1 cellular context compared by ENCODE assay signal in the genomic region with DNA sequence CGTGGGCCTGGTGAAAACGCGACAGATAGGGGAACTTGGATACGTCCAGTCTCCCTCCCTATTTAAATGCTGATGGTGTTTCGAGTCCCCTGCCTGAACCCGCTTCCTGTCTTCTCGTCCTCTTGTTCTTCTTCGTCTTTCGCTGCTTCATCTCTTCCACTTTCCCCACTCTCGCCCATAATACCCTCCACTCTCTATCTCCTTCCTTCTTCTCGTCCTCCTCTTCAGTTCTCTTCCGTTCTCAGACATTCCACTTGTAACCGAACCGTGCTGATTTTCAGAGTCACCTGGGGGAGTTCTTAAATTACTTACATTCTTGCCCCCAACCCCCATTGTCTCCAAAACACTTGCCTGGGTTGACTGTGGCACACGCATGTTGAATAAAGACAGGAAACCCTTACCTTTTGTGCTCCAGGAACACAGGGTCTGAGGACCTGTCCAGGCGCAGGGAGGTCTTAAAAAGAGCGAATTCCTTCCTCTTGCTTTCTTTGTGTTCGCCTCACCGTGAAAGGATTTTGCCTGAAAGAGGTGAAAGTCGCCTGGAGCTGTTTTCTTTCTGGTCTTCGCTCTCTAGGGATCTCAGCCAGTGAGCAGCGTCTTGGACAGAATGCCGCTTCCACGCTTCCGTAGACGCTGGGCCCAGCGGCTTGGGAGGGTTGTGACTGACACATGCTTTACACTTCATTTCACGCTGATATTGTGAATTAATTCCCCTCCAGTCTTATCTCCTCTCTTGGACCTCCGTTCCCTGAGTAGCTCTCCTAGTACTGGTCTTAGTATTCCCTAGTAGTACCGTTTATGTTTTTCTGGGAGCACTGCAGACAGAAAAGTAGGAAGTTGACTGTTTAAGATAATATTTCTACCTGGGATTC.
TF ChIP-seq lines count a peak whose summit lies in the region.

No MANE protein-coding gene starts in this region.

TF ChIP-seq in K562, 482 proteins besides CTCF, POLR2A, EP300 and RAD21 (continued from another document and continues in another):
- TF ChIP-seq GATA2 (CRISPR knock-in tag; IDR thresholded peaks at IDR 0.05) (no peak; the same call in 1 of the 2 replicates), ARHGAP35 (IDR thresholded peaks at IDR 0.05; ENCODE audit: partially characterized antibody) (peak; percentile 86), KLF1 (tag; IDR thresholded peaks at IDR 0.05) (no peak), ZNF212 (CRISPR knock-in tag; IDR thresholded peaks at IDR 0.05) (no peak), MYNN (IDR thresholded peaks at IDR 0.05) (no peak), MYNN (CRISPR knock-in tag; IDR thresholded peaks at IDR 0.05) (no peak), ZNF253 (CRISPR knock-in tag; conservative IDR thresholded peaks at IDR 0.05) (no peak), ZKSCAN3 (CRISPR knock-in tag; IDR thresholded peaks at IDR 0.05) (no peak), CBFA2T3 (IDR thresholded peaks at IDR 0.05) (no peak), PML (IDR thresholded peaks at IDR 0.05; ENCODE audit: low read length) (peak; percentile 21), MCM5 (IDR thresholded peaks at IDR 0.05; ENCODE audit: low read depth) (peak; percentile 89; the same call in 1 of the 2 replicates), NFXL1 (CRISPR knock-in tag; IDR thresholded peaks at IDR 0.05) (no peak), ZNF561 (CRISPR knock-in tag; conservative IDR thresholded peaks at IDR 0.05) (no peak), HNRNPLL (IDR thresholded peaks at IDR 0.05; ENCODE audit: low read depth, low read length, poor library complexity, severe bottlenecking) (peak; percentile 39), CAMTA2 (CRISPR knock-in tag; conservative IDR thresholded peaks at IDR 0.05) (no peak), ESRRB (CRISPR knock-in tag; IDR thresholded peaks at IDR 0.05; ENCODE audit: borderline replicate concordance) (no peak), ERF (CRISPR knock-in tag; IDR thresholded peaks at IDR 0.05) (no peak), ZNF143 (CRISPR knock-in tag; IDR thresholded peaks at IDR 0.05) (no peak), HNRNPUL1 (IDR thresholded peaks at IDR 0.05; ENCODE audit: low read length) (no peak), TEAD1 (CRISPR knock-in tag; IDR thresholded peaks at IDR 0.05) (peak; percentile 21 to 59; a peak in 2 of 4 replicates), CHD2 (IDR thresholded peaks at IDR 0.05; ENCODE audit: low read depth, low read length) (no peak; the same call in 1 of the 2 replicates), PHF21A (IDR thresholded peaks at IDR 0.05; ENCODE audit: borderline replicate concordance, low read depth) (no peak), KDM1A (IDR thresholded peaks at IDR 0.05) (no peak), MXI1 (IDR thresholded peaks at IDR 0.05; ENCODE audit: low read depth, low read length) (no peak), CTBP1 (IDR thresholded peaks at IDR 0.05; ENCODE audit: borderline replicate concordance) (0 out of 2 replicates have a peak, but pooled peaks have one; percentile 7), CREM (IDR thresholded peaks at IDR 0.05; ENCODE audit: low read depth) (peak; percentile 54), ZBED1 (IDR thresholded peaks at IDR 0.05) (no peak), MECOM (CRISPR knock-in tag; IDR thresholded peaks at IDR 0.05) (0 out of 2 replicates have a peak, but pooled peaks have one; percentile 3), KAT2B (IDR thresholded peaks at IDR 0.05; ENCODE audit: low read depth, low read length) (no peak)
- TF ChIP-seq, protein P1, sequence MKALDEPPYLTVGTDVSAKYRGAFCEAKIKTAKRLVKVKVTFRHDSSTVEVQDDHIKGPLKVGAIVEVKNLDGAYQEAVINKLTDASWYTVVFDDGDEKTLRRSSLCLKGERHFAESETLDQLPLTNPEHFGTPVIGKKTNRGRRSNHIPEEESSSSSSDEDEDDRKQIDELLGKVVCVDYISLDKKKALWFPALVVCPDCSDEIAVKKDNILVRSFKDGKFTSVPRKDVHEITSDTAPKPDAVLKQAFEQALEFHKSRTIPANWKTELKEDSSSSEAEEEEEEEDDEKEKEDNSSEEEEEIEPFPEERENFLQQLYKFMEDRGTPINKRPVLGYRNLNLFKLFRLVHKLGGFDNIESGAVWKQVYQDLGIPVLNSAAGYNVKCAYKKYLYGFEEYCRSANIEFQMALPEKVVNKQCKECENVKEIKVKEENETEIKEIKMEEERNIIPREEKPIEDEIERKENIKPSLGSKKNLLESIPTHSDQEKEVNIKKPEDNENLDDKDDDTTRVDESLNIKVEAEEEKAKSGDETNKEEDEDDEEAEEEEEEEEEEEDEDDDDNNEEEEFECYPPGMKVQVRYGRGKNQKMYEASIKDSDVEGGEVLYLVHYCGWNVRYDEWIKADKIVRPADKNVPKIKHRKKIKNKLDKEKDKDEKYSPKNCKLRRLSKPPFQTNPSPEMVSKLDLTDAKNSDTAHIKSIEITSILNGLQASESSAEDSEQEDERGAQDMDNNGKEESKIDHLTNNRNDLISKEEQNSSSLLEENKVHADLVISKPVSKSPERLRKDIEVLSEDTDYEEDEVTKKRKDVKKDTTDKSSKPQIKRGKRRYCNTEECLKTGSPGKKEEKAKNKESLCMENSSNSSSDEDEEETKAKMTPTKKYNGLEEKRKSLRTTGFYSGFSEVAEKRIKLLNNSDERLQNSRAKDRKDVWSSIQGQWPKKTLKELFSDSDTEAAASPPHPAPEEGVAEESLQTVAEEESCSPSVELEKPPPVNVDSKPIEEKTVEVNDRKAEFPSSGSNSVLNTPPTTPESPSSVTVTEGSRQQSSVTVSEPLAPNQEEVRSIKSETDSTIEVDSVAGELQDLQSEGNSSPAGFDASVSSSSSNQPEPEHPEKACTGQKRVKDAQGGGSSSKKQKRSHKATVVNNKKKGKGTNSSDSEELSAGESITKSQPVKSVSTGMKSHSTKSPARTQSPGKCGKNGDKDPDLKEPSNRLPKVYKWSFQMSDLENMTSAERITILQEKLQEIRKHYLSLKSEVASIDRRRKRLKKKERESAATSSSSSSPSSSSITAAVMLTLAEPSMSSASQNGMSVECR (CRISPR knock-in tag; IDR thresholded peaks at IDR 0.05), result peak; percentile 83; the same call in 1 of the 2 replicates
- TF ChIP-seq, protein P2, sequence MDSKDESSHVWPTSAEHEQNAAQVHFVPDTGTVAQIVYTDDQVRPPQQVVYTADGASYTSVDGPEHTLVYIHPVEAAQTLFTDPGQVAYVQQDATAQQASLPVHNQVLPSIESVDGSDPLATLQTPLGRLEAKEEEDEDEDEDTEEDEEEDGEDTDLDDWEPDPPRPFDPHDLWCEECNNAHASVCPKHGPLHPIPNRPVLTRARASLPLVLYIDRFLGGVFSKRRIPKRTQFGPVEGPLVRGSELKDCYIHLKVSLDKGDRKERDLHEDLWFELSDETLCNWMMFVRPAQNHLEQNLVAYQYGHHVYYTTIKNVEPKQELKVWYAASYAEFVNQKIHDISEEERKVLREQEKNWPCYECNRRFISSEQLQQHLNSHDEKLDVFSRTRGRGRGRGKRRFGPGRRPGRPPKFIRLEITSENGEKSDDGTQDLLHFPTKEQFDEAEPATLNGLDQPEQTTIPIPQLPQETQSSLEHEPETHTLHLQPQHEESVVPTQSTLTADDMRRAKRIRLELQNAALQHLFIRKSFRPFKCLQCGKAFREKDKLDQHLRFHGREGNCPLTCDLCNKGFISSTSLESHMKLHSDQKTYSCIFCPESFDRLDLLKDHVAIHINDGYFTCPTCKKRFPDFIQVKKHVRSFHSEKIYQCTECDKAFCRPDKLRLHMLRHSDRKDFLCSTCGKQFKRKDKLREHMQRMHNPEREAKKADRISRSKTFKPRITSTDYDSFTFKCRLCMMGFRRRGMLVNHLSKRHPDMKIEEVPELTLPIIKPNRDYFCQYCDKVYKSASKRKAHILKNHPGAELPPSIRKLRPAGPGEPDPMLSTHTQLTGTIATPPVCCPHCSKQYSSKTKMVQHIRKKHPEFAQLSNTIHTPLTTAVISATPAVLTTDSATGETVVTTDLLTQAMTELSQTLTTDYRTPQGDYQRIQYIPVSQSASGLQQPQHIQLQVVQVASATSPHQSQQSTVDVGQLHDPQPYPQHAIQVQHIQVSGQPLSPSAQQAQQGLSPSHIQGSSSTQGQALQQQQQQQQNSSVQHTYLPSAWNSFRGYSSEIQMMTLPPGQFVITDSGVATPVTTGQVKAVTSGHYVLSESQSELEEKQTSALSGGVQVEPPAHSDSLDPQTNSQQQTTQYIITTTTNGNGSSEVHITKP (IDR thresholded peaks at IDR 0.05; ENCODE audit: partially characterized antibody), result no peak
- TF ChIP-seq, protein P3, sequence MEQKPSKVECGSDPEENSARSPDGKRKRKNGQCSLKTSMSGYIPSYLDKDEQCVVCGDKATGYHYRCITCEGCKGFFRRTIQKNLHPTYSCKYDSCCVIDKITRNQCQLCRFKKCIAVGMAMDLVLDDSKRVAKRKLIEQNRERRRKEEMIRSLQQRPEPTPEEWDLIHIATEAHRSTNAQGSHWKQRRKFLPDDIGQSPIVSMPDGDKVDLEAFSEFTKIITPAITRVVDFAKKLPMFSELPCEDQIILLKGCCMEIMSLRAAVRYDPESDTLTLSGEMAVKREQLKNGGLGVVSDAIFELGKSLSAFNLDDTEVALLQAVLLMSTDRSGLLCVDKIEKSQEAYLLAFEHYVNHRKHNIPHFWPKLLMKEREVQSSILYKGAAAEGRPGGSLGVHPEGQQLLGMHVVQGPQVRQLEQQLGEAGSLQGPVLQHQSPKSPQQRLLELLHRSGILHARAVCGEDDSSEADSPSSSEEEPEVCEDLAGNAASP (IDR thresholded peaks at IDR 0.05), result no peak
- TF ChIP-seq, protein P4, sequence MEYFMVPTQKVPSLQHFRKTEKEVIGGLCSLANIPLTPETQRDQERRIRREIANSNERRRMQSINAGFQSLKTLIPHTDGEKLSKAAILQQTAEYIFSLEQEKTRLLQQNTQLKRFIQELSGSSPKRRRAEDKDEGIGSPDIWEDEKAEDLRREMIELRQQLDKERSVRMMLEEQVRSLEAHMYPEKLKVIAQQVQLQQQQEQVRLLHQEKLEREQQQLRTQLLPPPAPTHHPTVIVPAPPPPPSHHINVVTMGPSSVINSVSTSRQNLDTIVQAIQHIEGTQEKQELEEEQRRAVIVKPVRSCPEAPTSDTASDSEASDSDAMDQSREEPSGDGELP (CRISPR knock-in tag; IDR thresholded peaks at IDR 0.05; ENCODE audit: borderline replicate concordance), result no peak
- TF ChIP-seq, protein P5, sequence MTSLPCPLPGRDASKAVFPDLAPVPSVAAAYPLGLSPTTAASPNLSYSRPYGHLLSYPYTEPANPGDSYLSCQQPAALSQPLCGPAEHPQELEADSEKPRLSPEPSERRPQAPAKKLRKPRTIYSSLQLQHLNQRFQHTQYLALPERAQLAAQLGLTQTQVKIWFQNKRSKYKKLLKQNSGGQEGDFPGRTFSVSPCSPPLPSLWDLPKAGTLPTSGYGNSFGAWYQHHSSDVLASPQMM (CRISPR knock-in tag; IDR thresholded peaks at IDR 0.05), result no peak
- TF ChIP-seq, protein P6, sequence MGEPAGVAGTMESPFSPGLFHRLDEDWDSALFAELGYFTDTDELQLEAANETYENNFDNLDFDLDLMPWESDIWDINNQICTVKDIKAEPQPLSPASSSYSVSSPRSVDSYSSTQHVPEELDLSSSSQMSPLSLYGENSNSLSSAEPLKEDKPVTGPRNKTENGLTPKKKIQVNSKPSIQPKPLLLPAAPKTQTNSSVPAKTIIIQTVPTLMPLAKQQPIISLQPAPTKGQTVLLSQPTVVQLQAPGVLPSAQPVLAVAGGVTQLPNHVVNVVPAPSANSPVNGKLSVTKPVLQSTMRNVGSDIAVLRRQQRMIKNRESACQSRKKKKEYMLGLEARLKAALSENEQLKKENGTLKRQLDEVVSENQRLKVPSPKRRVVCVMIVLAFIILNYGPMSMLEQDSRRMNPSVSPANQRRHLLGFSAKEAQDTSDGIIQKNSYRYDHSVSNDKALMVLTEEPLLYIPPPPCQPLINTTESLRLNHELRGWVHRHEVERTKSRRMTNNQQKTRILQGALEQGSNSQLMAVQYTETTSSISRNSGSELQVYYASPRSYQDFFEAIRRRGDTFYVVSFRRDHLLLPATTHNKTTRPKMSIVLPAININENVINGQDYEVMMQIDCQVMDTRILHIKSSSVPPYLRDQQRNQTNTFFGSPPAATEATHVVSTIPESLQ (CRISPR knock-in tag; IDR thresholded peaks at IDR 0.05), result 0 out of 2 replicates have a peak, but pooled peaks have one; percentile 91
- TF ChIP-seq, protein P7, sequence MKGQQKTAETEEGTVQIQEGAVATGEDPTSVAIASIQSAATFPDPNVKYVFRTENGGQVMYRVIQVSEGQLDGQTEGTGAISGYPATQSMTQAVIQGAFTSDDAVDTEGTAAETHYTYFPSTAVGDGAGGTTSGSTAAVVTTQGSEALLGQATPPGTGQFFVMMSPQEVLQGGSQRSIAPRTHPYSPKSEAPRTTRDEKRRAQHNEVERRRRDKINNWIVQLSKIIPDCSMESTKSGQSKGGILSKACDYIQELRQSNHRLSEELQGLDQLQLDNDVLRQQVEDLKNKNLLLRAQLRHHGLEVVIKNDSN (CRISPR knock-in tag; IDR thresholded peaks at IDR 0.05), result no peak
